9 cellular contexts compared by ENCODE assay signal in the genomic region with DNA sequence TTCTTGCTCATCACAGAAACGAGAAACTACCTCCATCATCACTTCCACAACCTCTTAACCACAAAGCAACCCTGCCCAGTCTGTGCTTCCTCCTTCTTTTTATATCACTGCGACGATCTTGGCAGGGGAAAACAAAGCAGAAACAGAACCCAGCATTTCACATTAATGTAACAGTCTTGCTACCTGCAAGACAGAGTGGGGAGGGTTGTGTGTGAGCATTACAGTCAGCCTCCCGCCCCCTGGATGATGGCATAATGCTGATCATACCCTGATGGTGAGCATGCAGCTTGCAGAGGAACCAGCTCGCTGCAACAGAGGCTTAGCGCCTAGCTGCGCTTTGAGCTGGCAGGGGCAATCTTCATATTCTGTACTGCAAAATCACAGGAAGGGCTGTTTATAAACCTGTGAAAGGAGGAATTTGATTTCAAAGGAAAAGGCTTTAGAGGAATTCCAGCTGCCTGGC.
DNase-seq lines count a peak whose midpoint lies in the region; ATAC-seq, FAIRE-seq and TF ChIP-seq lines count a peak whose summit lies in the region.
"Had no signal": no experiment of that assay in that cellular context is flagged by ENCODE, and none has a peak within 500 bp of the region (broad histone marks: within the 10 kb centered on the region; RNA-seq: fewer than 3 reads in every experiment).

No MANE protein-coding gene starts in this region.

- H2BK15ac ChIP-seq in neuronal stem cell (ENCODE audit: low read length), result no peak overlapping the region

- no peak overlapping the region for H4K8ac ChIP-seq in neuronal stem cell (ENCODE audit: low read depth, low read length)

- H3K4me2 ChIP-seq in astrocyte (ENCODE audit: low read length) (peak overlapping the region; percentile 56), neuronal stem cell (ENCODE audit: insufficient read depth, low read length, poor library complexity, severe bottlenecking) (no peak overlapping the region)

- no peak overlapping the region for H3K23ac ChIP-seq in neuronal stem cell (ENCODE audit: low read depth, low read length, poor library complexity)

- H2AFZ ChIP-seq in astrocyte (ENCODE audit: low read depth, low read length) (no peak overlapping the region), neuronal stem cell (ENCODE audit: low read length) (peak overlapping the region; percentile 47)

- CTCF ChIA-PET in T-cell (lab: Charles Lee), result interaction anchor here in 1 of 2 donors (0.5 kb wide), 1 partner anchor 1235 kb away, joined by 3 read pairs; no protein-coding TSS in a partner anchor

- FAIRE-seq in astrocyte (lab: Jason Lieb, UNC), result no peak
- FAIRE-seq: K562 had no signal

- no peak overlapping the region for H3K14ac ChIP-seq in neuronal stem cell (ENCODE audit: low read length)

- H3K18ac ChIP-seq in neuronal stem cell (ENCODE audit: low read length), result peak overlapping the region; percentile 55

- intact Hi-C loops in upper lobe of right lung (cut with DNase I), result no loop called here

- no peak overlapping the region for H2BK5ac ChIP-seq in neuronal stem cell (ENCODE audit: low read length)

- H3K4me1 ChIP-seq in astrocyte (ENCODE audit: insufficient read depth, low read length) (peaks cover 47% of the 10 kb centered on the region), neuronal stem cell (ENCODE audit: control insufficient read depth in 2 of 2, insufficient read depth in 1 of 2, low read depth in 1 of 2, low read length in 2 of 2) (peaks cover 2 to 4% of the 10 kb centered on the region in 2 donors), upper lobe of right lung (no peaks in the 10 kb centered on the region), BE2C (no peaks in the 10 kb centered on the region)

- H3K79me1 ChIP-seq in neuronal stem cell (ENCODE audit: low read depth, low read length), result no peaks in the 10 kb centered on the region

- ATAC-seq in GM18873 (IDR thresholded peaks at IDR 0.05; ENCODE audit: low FRiP score, unreplicated experiment) (peak; percentile 65), HG03066 (IDR thresholded peaks at IDR 0.05; ENCODE audit: low read depth, unreplicated experiment) (peak; percentile 78), T-cell (replicated peaks in 1 of 4) (peak; percentile 71 to 94 (median 82)), upper lobe of right lung (peak; percentile 82)
- ATAC-seq: K562 had no signal

- H3K9me3 Mint-ChIP-seq in T-cell (no peaks in the 10 kb centered on the region), astrocyte (ENCODE audit: unreplicated experiment) (no peaks in the 10 kb centered on the region)

- POLR2A ChIA-PET in T-cell (lab: Charles Lee), result no interaction called here

- no peak overlapping the region for H2AK5ac ChIP-seq in neuronal stem cell (ENCODE audit: low read depth, low read length)

- H3K27ac ChIP-seq in astrocyte (ENCODE audit: low read depth, low read length) (no peak overlapping the region), neuronal stem cell (replicated peaks; ENCODE audit: low read length) (no peak overlapping the region), upper lobe of right lung (no peak overlapping the region)

- peak in 33 of 34 experiments; percentile 3 to 53 (median 22) for DNase-seq in T-cell
- DNase-seq in astrocyte (ENCODE audit: low read depth), result peak; percentile 44
- no peak for DNase-seq in neuronal stem cell (ENCODE audit: low spot score)
- no peak for DNase-seq in upper lobe of right lung
- DNase-seq in NCI-H526 (lab: John Stamatoyannopoulos, UW), result no peak
- DNase-seq in BE2C, result no peak

- no peaks in the 10 kb centered on the region for H3K79me2 ChIP-seq in astrocyte (ENCODE audit: insufficient read depth, low read length)

- H3K36me3 Mint-ChIP-seq in T-cell (no peaks in the 10 kb centered on the region), astrocyte (ENCODE audit: low read depth, unreplicated experiment) (no peaks in the 10 kb centered on the region)

- H3K4me3 Mint-ChIP-seq in T-cell (peak overlapping the region; percentile 40 to 81 (median 73)), astrocyte (ENCODE audit: unreplicated experiment) (no peak overlapping the region)

- no peak overlapping the region for H3K9ac ChIP-seq in astrocyte (ENCODE audit: low read length)
- H3K9ac ChIP-seq in neuronal stem cell (ENCODE audit: low read depth, low read length, poor library complexity), result peak overlapping the region; percentile 74

- H4K91ac ChIP-seq in neuronal stem cell (ENCODE audit: low read depth, low read length, poor library complexity), result no peak overlapping the region

- H3K27me3 Mint-ChIP-seq in T-cell (no peaks in the 10 kb centered on the region), astrocyte (ENCODE audit: low read depth, unreplicated experiment) (no peaks in the 10 kb centered on the region)

- no peaks in the 10 kb centered on the region for H4K20me1 ChIP-seq in astrocyte (ENCODE audit: insufficient read depth, low read length)

- no peak overlapping the region for H2BK12ac ChIP-seq in neuronal stem cell (ENCODE audit: low read length)

- H3K4ac ChIP-seq in neuronal stem cell (ENCODE audit: low read length), result no peak overlapping the region

- H3K27me3 ChIP-seq in astrocyte (ENCODE audit: insufficient read depth, low read length) (no peaks in the 10 kb centered on the region), neuronal stem cell (ENCODE audit: control insufficient read depth in 3 of 3, insufficient read depth in 3 of 3, low read depth in 1 of 3, low read length in 3 of 3) (no peaks in the 10 kb centered on the region), upper lobe of right lung (no peaks in the 10 kb centered on the region), BE2C (no peaks in the 10 kb centered on the region)

- H3K4me1 Mint-ChIP-seq in T-cell (peaks cover 23 to 24% (median 23%) of the 10 kb centered on the region in 3 donors), astrocyte (ENCODE audit: low read depth, unreplicated experiment) (peaks cover 52% of the 10 kb centered on the region)

- TF ChIP-seq CTCF in astrocyte (IDR thresholded peaks at IDR 0.05; ENCODE audit: insufficient read depth, low read depth, low read length), result no peak
- TF ChIP-seq CTCF in upper lobe of right lung (IDR thresholded peaks at IDR 0.05), result no peak
- no peak for TF ChIP-seq CTCF in BE2C (IDR thresholded peaks at IDR 0.05; ENCODE audit: low read depth, low read length)

- H3K27ac Mint-ChIP-seq in T-cell (peak overlapping the region; percentile 16 to 34), astrocyte (ENCODE audit: unreplicated experiment) (no peak overlapping the region)

- H3K4me3 ChIP-seq in astrocyte (ENCODE audit: insufficient read depth, low read depth, low read length), result no peak overlapping the region
- H3K4me3 ChIP-seq in neuronal stem cell (ENCODE audit: low read length in 2 of 2), result no peak overlapping the region
- H3K4me3 ChIP-seq in upper lobe of right lung, result no peak overlapping the region
- H3K4me3 ChIP-seq in BE2C (ENCODE audit: low read depth, low read length), result no peak overlapping the region
- H3K4me3 ChIP-seq: K562 had no signal

- no peak overlapping the region for H2BK120ac ChIP-seq in neuronal stem cell (ENCODE audit: low read depth, low read length)

- H3K9me3 ChIP-seq in astrocyte (ENCODE audit: insufficient read depth, low read depth, low read length) (no peaks in the 10 kb centered on the region), neuronal stem cell (replicated peaks in 1 of 2; ENCODE audit: control insufficient read depth in 2 of 2, insufficient read depth in 1 of 2, low read depth in 1 of 2, low read length in 2 of 2) (no peaks in the 10 kb centered on the region), upper lobe of right lung (no peaks in the 10 kb centered on the region), BE2C (no peaks in the 10 kb centered on the region)

- H3K36me3 ChIP-seq in astrocyte (ENCODE audit: insufficient read depth, low read length) (no peaks in the 10 kb centered on the region), neuronal stem cell (replicated peaks in 1 of 2; ENCODE audit: control insufficient read depth in 2 of 2, insufficient read depth in 2 of 2, low read length in 2 of 2) (no peaks in the 10 kb centered on the region), upper lobe of right lung (no peaks in the 10 kb centered on the region), BE2C (no peaks in the 10 kb centered on the region)

- WGBS in neuronal stem cell (ENCODE audit: extremely low coverage in 2 of 2, insufficient read length in 2 of 2, insufficient replicate concordance in 1 of 2), 2 donors, result no CpG with 5 or more reads among the region's 7 CpGs

Comparison
In these comparisons a context has a peak if more than half of its experiments do, and no peak if none do; other contexts are left out.
1. DNase-seq: peak in T-cell (33 of 34) and astrocyte (single experiment); none in neuronal stem cell (single experiment), upper lobe of right lung (single experiment), NCI-H526 (0 of 2) and BE2C (single experiment).
2. Peak in every context shown above with its lines, with median percentiles within 50 percentile points of each other: ATAC-seq.